In genomic region chr1:244626709-244627108, GRCh38 we compare ENCODE assay signal across 8 cellular contexts.
"Had no signal": no experiment of that assay in that cellular context is flagged by ENCODE, and none has a peak within 500 bp of the region (broad histone marks: within the 10 kb centered on the region; RNA-seq: fewer than 3 reads in every experiment).

No MANE protein-coding gene starts in this region.

- ATAC-seq: HCT116, HepG2 had no signal

- H3K9me3 ChIP-seq: HAP-1 had no signal

- FAIRE-seq: HepG2 had no signal

- H2AFZ ChIP-seq: GM23248 had no signal

- H3K36me3 ChIP-seq: HAP-1 had no signal

- DNase-seq: GM23248, GOT3, H7, HFFc6 had no signal

- H3K4me1 ChIP-seq: HAP-1 had no signal

- H3K27ac ChIP-seq: GM23248, HL-60 had no signal

- H3K9ac ChIP-seq: GM23248 had no signal

- H3K4me3 ChIP-seq: GM23248, HAP-1 had no signal
